8 cellular contexts compared by ENCODE assay signal in genomic region chr2:177784449-177784845, GRCh38.
A peak's percentile ranks its signal among the peaks of the same experiment; 100 is the strongest.
DNase-seq lines count a peak whose midpoint lies in the region; ATAC-seq and TF ChIP-seq lines count a peak whose summit lies in the region.

No MANE protein-coding gene starts in this region.

- TF ChIP-seq CTCF in KMS-11 (conservative IDR thresholded peaks at IDR 0.05; ENCODE audit: low read depth, low read length) = no peak
- TF ChIP-seq CTCF in smooth muscle cell (IDR thresholded peaks at IDR 0.05; ENCODE audit: borderline replicate concordance, insufficient read depth, poor library complexity, severe bottlenecking) = no peak

- H4K20me1 ChIP-seq in KMS-11 (ENCODE audit: insufficient read depth) = no peaks in the 10 kb centered on the region
- no peaks in the 10 kb centered on the region for H4K20me1 ChIP-seq in smooth muscle cell (ENCODE audit: low read depth)

- no peaks in the 10 kb centered on the region for H3K27me3 ChIP-seq in KMS-11 (ENCODE audit: insufficient read depth, low read depth)
- no peaks in the 10 kb centered on the region for H3K27me3 ChIP-seq in smooth muscle cell (ENCODE audit: low read depth)
- no peaks in the 10 kb centered on the region for H3K27me3 ChIP-seq in H7 (ENCODE audit: control insufficient read depth, insufficient read depth, low read length)

- H3K79me2 ChIP-seq in KMS-11 (ENCODE audit: insufficient read depth, low read depth) (no peaks in the 10 kb centered on the region), smooth muscle cell (ENCODE audit: low read depth) (no peaks in the 10 kb centered on the region)

- peaks cover 35% of the 10 kb centered on the region for H3K4me1 ChIP-seq in KMS-11 (ENCODE audit: low read depth, poor library complexity, severe bottlenecking)
- peaks cover 9% of the 10 kb centered on the region for H3K4me1 ChIP-seq in smooth muscle cell (ENCODE audit: low read depth)

- H3F3A ChIP-seq in smooth muscle cell (ENCODE audit: low read depth) = peaks cover 10% of the 10 kb centered on the region

- no peak overlapping the region for H3K4me3 ChIP-seq in KMS-11 (IDR thresholded peaks at IDR 0.05; ENCODE audit: insufficient read depth, low read depth, low read length)
- peak overlapping the region; percentile 9 for H3K4me3 ChIP-seq in smooth muscle cell
- H3K4me3 ChIP-seq in H7 (ENCODE audit: insufficient read depth, low read depth, low read length) = no peak overlapping the region

- no peak overlapping the region for H3K9ac ChIP-seq in KMS-11
- H3K9ac ChIP-seq in smooth muscle cell (ENCODE audit: low read depth) = no peak overlapping the region

- no peak overlapping the region for H3K27ac ChIP-seq in KMS-11
- H3K27ac ChIP-seq in smooth muscle cell (ENCODE audit: low read depth) = peak overlapping the region; percentile 44

- H3K4me2 ChIP-seq in KMS-11 (peak overlapping the region; percentile 85), smooth muscle cell (peak overlapping the region; percentile 69)

- peak; percentile 20 for DNase-seq in NCI-H2029 treated with DMSO at 0.1 percent for 48 hours (lab: John Stamatoyannopoulos, UW)
- DNase-seq in NCI-H2029 (lab: John Stamatoyannopoulos, UW) = no peak
- no peak for DNase-seq in smooth muscle cell (lab: John Stamatoyannopoulos, UW; ENCODE audit: unreplicated experiment)
- no peak for DNase-seq in H7
- DNase-seq in SKM-1 treated with dmso at 0.1 percent for 144 hours (lab: John Stamatoyannopoulos, UW; ENCODE audit: unreplicated experiment) = no peak

- ATAC-seq in esophagus mucosa = peak; percentile 11
- no peak for ATAC-seq in HG03460 (IDR thresholded peaks at IDR 0.05; ENCODE audit: unreplicated experiment)

- no peaks in the 10 kb centered on the region for H3K9me3 ChIP-seq in smooth muscle cell (replicated peaks; ENCODE audit: low read depth)

- H2AFZ ChIP-seq in KMS-11 (ENCODE audit: low read depth) = peak overlapping the region; percentile 23; the same call in 1 of the 2 replicates
- peak overlapping the region; percentile 56 for H2AFZ ChIP-seq in smooth muscle cell (ENCODE audit: low read depth)

- H3K36me3 ChIP-seq in KMS-11 (ENCODE audit: insufficient read depth) (no peaks in the 10 kb centered on the region), smooth muscle cell (ENCODE audit: low read depth) (no peaks in the 10 kb centered on the region), H7 (replicated peaks; ENCODE audit: control insufficient read depth, insufficient read depth, low read length) (no peaks in the 10 kb centered on the region)
